In genomic region chr3:23917904-23918303, GRCh38 we compare ENCODE assay signal across 2 cellular contexts.
TF ChIP-seq lines count a peak whose summit lies in the region.

No MANE protein-coding gene starts in this region.

TF ChIP-seq in WTC11, 78 proteins besides CTCF, POLR2A, EP300 and RAD21:
- TF ChIP-seq CREM (CRISPR knock-in tag; IDR thresholded peaks at IDR 0.05) (0 out of 2 replicates have a peak, but pooled peaks have one; percentile 3), JUN (CRISPR knock-in tag; IDR thresholded peaks at IDR 0.05) (0 out of 2 replicates have a peak, but pooled peaks have one; percentile 9)
TF ChIP-seq in WTC11: peak in this region for 2; not testable (repeated sequence) for 76.

TF ChIP-seq in liver, 16 proteins besides CTCF, POLR2A, EP300 and RAD21:
- TF ChIP-seq RXRA (IDR thresholded peaks at IDR 0.05), result peak; percentile 34 to 46
